In genomic region chr2:60840880-60841279, GRCh38 we compare ENCODE assay signal across 11 cellular contexts. TPM values are rescaled to one million over a fixed set of nuclear protein-coding genes. Genes with fewer than 3 reads are reported as not detected.
A peak's percentile ranks its signal among the peaks of the same experiment; 100 is the strongest.
DNase-seq lines count a peak whose midpoint lies in the region; ATAC-seq, FAIRE-seq and TF ChIP-seq lines count a peak whose summit lies in the region.
"Had no signal": no experiment of that assay in that cellular context is flagged by ENCODE, and none has a peak within 500 bp of the region (broad histone marks: within the 10 kb centered on the region; RNA-seq: fewer than 3 reads in every experiment).

No MANE protein-coding gene starts in this region.

- H3K9me3 ChIP-seq in kidney (ENCODE audit: control insufficient read depth in 1 of 2, low read length in 2 of 2), result no peaks in the 10 kb centered on the region

- H3K4me1 ChIP-seq in kidney (ENCODE audit: control insufficient read depth in 1 of 2, insufficient read depth in 1 of 2, low read depth in 1 of 2, low read length in 2 of 2), result no peaks in the 10 kb centered on the region

- no peak overlapping the region for H3K9ac ChIP-seq in kidney (ENCODE audit: low read length in 2 of 2)

- no peak overlapping the region for H3K4me3 ChIP-seq in kidney (ENCODE audit: low read length in 2 of 2)

- H3K36me3 Mint-ChIP-seq in activated naive CD4-positive, alpha-beta T cell treated with anti-CD3 and anti-CD28 coated beads for 36 hours (ENCODE audit: low read depth), result no peaks in the 10 kb centered on the region
- no peaks in the 10 kb centered on the region for H3K36me3 Mint-ChIP-seq in stimulated activated naive CD8-positive, alpha-beta T cell treated with anti-CD3 and anti-CD28 coated beads, Interleukin-15, Interleukin-2, amounts not matched to agents 100 ng/mL and 50 ng/mL, for 24 hours (ENCODE audit: low read depth)

- H3K4me1 Mint-ChIP-seq in activated naive CD4-positive, alpha-beta T cell treated with anti-CD3 and anti-CD28 coated beads for 36 hours (ENCODE audit: low read depth), result peaks cover 27% of the 10 kb centered on the region
- H3K4me1 Mint-ChIP-seq in stimulated activated naive CD8-positive, alpha-beta T cell treated with anti-CD3 and anti-CD28 coated beads, Interleukin-15, Interleukin-2, amounts not matched to agents 100 ng/mL and 50 ng/mL, for 24 hours (ENCODE audit: low read depth), result peaks cover 76% of the 10 kb centered on the region

- no peaks in the 10 kb centered on the region for H3K36me3 ChIP-seq in kidney (ENCODE audit: control insufficient read depth in 1 of 2, insufficient read depth in 2 of 2, low read length in 2 of 2)

- TF ChIP-seq CTCF in GM10266 (IDR thresholded peaks at IDR 0.05; ENCODE audit: control insufficient read depth, insufficient read depth, low read depth, missing control alignments), result no peak
- no peak for TF ChIP-seq CTCF in kidney (IDR thresholded peaks at IDR 0.05; ENCODE audit: borderline replicate concordance, extremely low read depth, insufficient read depth)

- intact Hi-C loops in activated naive CD4-positive, alpha-beta T cell treated with anti-CD3 and anti-CD28 coated beads for 36 hours (cut with micrococcal nuclease), result no loop called here
- intact Hi-C loops in kidney (cut with DNase I), result no loop called here

- H3K27me3 Mint-ChIP-seq in activated naive CD4-positive, alpha-beta T cell treated with anti-CD3 and anti-CD28 coated beads for 36 hours (ENCODE audit: low read depth), result no peaks in the 10 kb centered on the region
- peaks cover 6% of the 10 kb centered on the region for H3K27me3 Mint-ChIP-seq in stimulated activated naive CD8-positive, alpha-beta T cell treated with anti-CD3 and anti-CD28 coated beads, Interleukin-15, Interleukin-2, amounts not matched to agents 100 ng/mL and 50 ng/mL, for 24 hours

- H3K4me3 Mint-ChIP-seq in activated naive CD4-positive, alpha-beta T cell treated with anti-CD3 and anti-CD28 coated beads for 36 hours, result no peak overlapping the region
- H3K4me3 Mint-ChIP-seq in stimulated activated naive CD8-positive, alpha-beta T cell treated with anti-CD3 and anti-CD28 coated beads, Interleukin-15, Interleukin-2, amounts not matched to agents 100 ng/mL and 50 ng/mL, for 24 hours, result peak overlapping the region; percentile 32

- H3K9me3 Mint-ChIP-seq in activated naive CD4-positive, alpha-beta T cell treated with anti-CD3 and anti-CD28 coated beads for 36 hours, result no peaks in the 10 kb centered on the region
- H3K9me3 Mint-ChIP-seq in stimulated activated naive CD8-positive, alpha-beta T cell treated with anti-CD3 and anti-CD28 coated beads, Interleukin-15, Interleukin-2, amounts not matched to agents 100 ng/mL and 50 ng/mL, for 24 hours, result no peaks in the 10 kb centered on the region

- ATAC-seq in HG02852 (IDR thresholded peaks at IDR 0.05; ENCODE audit: unreplicated experiment), result peak; percentile 54
- ATAC-seq: Panc1 had no signal

- no peak for FAIRE-seq in kidney (lab: Jason Lieb, UNC)

- peak; percentile 38 for DNase-seq in activated naive CD4-positive, alpha-beta T cell treated with anti-CD3 and anti-CD28 coated beads for 36 hours
- no peak for DNase-seq in activated naive CD4-positive, alpha-beta T cell treated with anti-CD3 and anti-CD28 coated beads, Interleukin-2, amount 50 U/mL, for 16 hours
- DNase-seq in NCI-H187 treated with DMSO at 0.1 percent for 48 hours (lab: John Stamatoyannopoulos, UW) (peak; percentile 42), A172 (ENCODE audit: low spot score) (no peak), GM10266 (ENCODE audit: extremely low spot score) (no peak), kidney (no peak)

- H3K27ac Mint-ChIP-seq in activated naive CD4-positive, alpha-beta T cell treated with anti-CD3 and anti-CD28 coated beads for 36 hours, result no peak overlapping the region
- peak overlapping the region; percentile 84 for H3K27ac Mint-ChIP-seq in stimulated activated naive CD8-positive, alpha-beta T cell treated with anti-CD3 and anti-CD28 coated beads, Interleukin-15, Interleukin-2, amounts not matched to agents 100 ng/mL and 50 ng/mL, for 24 hours

- CTCF ChIA-PET in activated naive CD4-positive, alpha-beta T cell treated with anti-CD3 and anti-CD28 coated beads for 36 hours (lab: Charles Lee), result no interaction called here

- H3K27ac ChIP-seq in kidney (ENCODE audit: low read depth in 2 of 2, low read length in 2 of 2), result no peak overlapping the region
- H3K27ac ChIP-seq: epithelial cell of prostate, HL-60 had no signal

RNA-seq across cellular contexts. Expression of gene REL, which starts 40.5 kb away (rescaled TPM):
- 10 to 100 TPM; 40.3 to 40.5 TPM for total RNA-seq in activated naive CD4-positive, alpha-beta T cell treated with anti-CD3 and anti-CD28 coated beads for 36 hours
- 4.9 and 8.6 TPM in 2 replicates for total RNA-seq in A172 (2014; rRNA removed; shearing (Covaris generic))
- total RNA-seq in kidney, result 21.8 TPM
- polyA plus RNA-seq in kidney (ENCODE audit: insufficient read depth, low read depth, low replicate concordance), result 0.43 TPM

Comparison
In these comparisons a context has a peak if more than half of its experiments do, and no peak if none do; other contexts are left out.
1. DNase-seq: peak in activated naive CD4-positive, alpha-beta T cell treated with anti-CD3 and anti-CD28 coated beads for 36 hours (single experiment) and NCI-H187 treated with DMSO at 0.1 percent for 48 hours (single experiment); none in activated naive CD4-positive, alpha-beta T cell treated with anti-CD3 and anti-CD28 coated beads, Interleukin-2, amount 50 U/mL, for 16 hours (single experiment), A172 (single experiment), GM10266 (single experiment) and kidney (single experiment).